ENCODE assay signal across 1 cellular context in genomic region chr7:6529643-6530042, GRCh38.
TF ChIP-seq lines count a peak whose summit lies in the region.

No MANE protein-coding gene starts in this region.

TF ChIP-seq in H1, 55 proteins besides CTCF, POLR2A, EP300 and RAD21:
- no peak for TF ChIP-seq HDAC6 (IDR thresholded peaks at IDR 0.05; ENCODE audit: low read depth, low read length)
- no peak for TF ChIP-seq CBX5 (IDR thresholded peaks at IDR 0.05; ENCODE audit: low read depth, low read length)
- no peak for TF ChIP-seq BCL11A (IDR thresholded peaks at IDR 0.05; ENCODE audit: low read depth in 2 of 2, low read length in 2 of 2)
- no peak for TF ChIP-seq YY1 (IDR thresholded peaks at IDR 0.05; ENCODE audit: low read depth, low read length)
- TF ChIP-seq CHD1 (IDR thresholded peaks at IDR 0.05; ENCODE audit: low read depth, low read length), result no peak
- TF ChIP-seq CEBPB (IDR thresholded peaks at IDR 0.05; ENCODE audit: low read depth, low read length), result no peak
- no peak for TF ChIP-seq SP2 (IDR thresholded peaks at IDR 0.05; ENCODE audit: low read length)
- no peak for TF ChIP-seq CHD2 (IDR thresholded peaks at IDR 0.05; ENCODE audit: low read length)
- no peak for TF ChIP-seq TAF7 (optimal IDR thresholded peaks at IDR 0.05; ENCODE audit: borderline replicate concordance, low read depth, low read length)
- TF ChIP-seq SAP30 (IDR thresholded peaks at IDR 0.05; ENCODE audit: insufficient read depth, insufficient replicate concordance, low read length), result no peak
- TF ChIP-seq JUN (IDR thresholded peaks at IDR 0.05; ENCODE audit: low read depth, low read length), result no peak
- TF ChIP-seq SP4 (IDR thresholded peaks at IDR 0.05; ENCODE audit: low read length), result no peak
- no peak for TF ChIP-seq ATF2 (IDR thresholded peaks at IDR 0.05; ENCODE audit: low read length)
- TF ChIP-seq TCF12 (IDR thresholded peaks at IDR 0.05; ENCODE audit: low read depth, low read length), result no peak
TF ChIP-seq in H1: peak in this region for 0.
